In genomic region chr19:45349126-45349415, GRCh38 we compare ENCODE assay signal across 20 cellular contexts. TPM values are rescaled to one million over a fixed set of nuclear protein-coding genes. Genes with fewer than 3 reads are reported as not detected.
DNase-seq lines count a peak whose midpoint lies in the region; ATAC-seq, FAIRE-seq and TF ChIP-seq lines count a peak whose summit lies in the region.
"Had no signal": no experiment of that assay in that cellular context is flagged by ENCODE, and none has a peak within 500 bp of the region (broad histone marks: within the 10 kb centered on the region; RNA-seq: fewer than 3 reads in every experiment).

No MANE protein-coding gene starts in this region.

- no peaks in the 10 kb centered on the region for H3K79me2 ChIP-seq in K562 (ENCODE audit: control insufficient read depth, insufficient read depth, low read length)

- POLR2A ChIA-PET in HEK293 (lab: Yijun Ruan, JAX) (no interaction called here), K562 (lab: Yijun Ruan, JAX) (no interaction called here)

- H3K27ac ChIP-seq in HEK293 (ENCODE audit: extremely low read depth, low read depth, low read length) (no peak overlapping the region), K562 (ENCODE audit: extremely low read depth, low read depth, low read length) (no peak overlapping the region), mesenchymal stem cell (ENCODE audit: low read length, poor library complexity, severe bottlenecking) (no peak overlapping the region), body of pancreas (no peak overlapping the region)
- H3K27ac ChIP-seq: C4-2B had no signal

- TF ChIP-seq EP300 in K562 (IDR thresholded peaks at IDR 0.05; ENCODE audit: low read length), result no peak

- H3K4me1 ChIP-seq in HEK293 (ENCODE audit: control insufficient read depth, insufficient read depth, low read length), result no peaks in the 10 kb centered on the region
- peaks cover 0 to 53% of the 10 kb centered on the region in 2 experiments; a peak in 2 of 5 replicates for H3K4me1 ChIP-seq in K562 (replicated peaks in 1 of 2; ENCODE audit: control insufficient read depth in 2 of 2, insufficient read depth in 2 of 2, low read length in 2 of 2)
- H3K4me1 ChIP-seq in mesenchymal stem cell (ENCODE audit: control insufficient read depth, insufficient read depth, low read depth, low read length), result peaks cover 6% of the 10 kb centered on the region
- no peaks in the 10 kb centered on the region for H3K4me1 ChIP-seq in body of pancreas
- H3K4me1 ChIP-seq: BE2C, HAP-1 had no signal

- no peak overlapping the region for H2AK5ac ChIP-seq in mesenchymal stem cell (ENCODE audit: low read length, severe bottlenecking)

- H3K27me3 ChIP-seq in K562 (ENCODE audit: control insufficient read depth in 2 of 2, insufficient read depth in 2 of 2, low read length in 2 of 2) (no peaks in the 10 kb centered on the region), mesenchymal stem cell (ENCODE audit: control insufficient read depth in 1 of 2, insufficient read depth in 1 of 2, low read length in 2 of 2) (peaks cover 9 to 17% of the 10 kb centered on the region in 2 experiments), body of pancreas (no peaks in the 10 kb centered on the region)

- intact Hi-C loops in K562 (cut with micrococcal nuclease), result no loop called here
- intact Hi-C loops in body of pancreas (cut with DNase I), result no loop called here

- TF ChIP-seq CTCF in HEK293 (tag by site-specific recombination; IDR thresholded peaks at IDR 0.05), result no peak
- no peak for TF ChIP-seq CTCF in K562 (IDR thresholded peaks at IDR 0.05 in 2 of 3, conservative IDR thresholded peaks at IDR 0.05 in 1 of 3; ENCODE audit: insufficient read depth in 2 of 3, low read depth in 1 of 3, low read length in 3 of 3)
- no peak for TF ChIP-seq CTCF in body of pancreas (IDR thresholded peaks at IDR 0.05)

- 33% methylated on average over 3 of the region's 3 CpGs for WGBS in K562 (ENCODE audit: insufficient coverage, low coverage, missing lambda C conversion rate)
- 73% methylated on average over 3 of the region's 3 CpGs for WGBS in mesenchymal stem cell
- 53 to 57% methylated on average over 3 of the region's 3 CpGs for WGBS in body of pancreas, 2 donors

- H3K4ac ChIP-seq in mesenchymal stem cell (ENCODE audit: low read depth in 1 of 2, low read length in 2 of 2), result no peak overlapping the region

- no peak overlapping the region for H2BK5ac ChIP-seq in mesenchymal stem cell (ENCODE audit: low read depth, low read length, poor library complexity, severe bottlenecking)

- TF ChIP-seq POLR2A in K562 (conservative IDR thresholded peaks at IDR 0.05) (no peak; the same call in 1 of the 2 replicates), body of pancreas (IDR thresholded peaks at IDR 0.05) (no peak)

- H3K9me3 ChIP-seq in HEK293 (ENCODE audit: control insufficient read depth, insufficient read depth, low read depth, low read length), result no peaks in the 10 kb centered on the region
- no peaks in the 10 kb centered on the region for H3K9me3 ChIP-seq in K562 (replicated peaks; ENCODE audit: control insufficient read depth, insufficient read depth, low read depth, low read length)
- H3K9me3 ChIP-seq in mesenchymal stem cell (ENCODE audit: control insufficient read depth, low read length), result no peaks in the 10 kb centered on the region
- H3K9me3 ChIP-seq in body of pancreas, result no peaks in the 10 kb centered on the region
- H3K9me3 ChIP-seq: BE2C, HAP-1 had no signal

- no peak overlapping the region for H3K4me3 ChIP-seq in HEK293 (ENCODE audit: low read depth, low read length)
- no peak overlapping the region for H3K4me3 ChIP-seq in K562
- no peak overlapping the region for H3K4me3 ChIP-seq in mesenchymal stem cell (ENCODE audit: insufficient read depth in 1 of 2, low read depth in 1 of 2, low read length in 2 of 2)
- H3K4me3 ChIP-seq in body of pancreas, result no peak overlapping the region
- H3K4me3 ChIP-seq: HAP-1 had no signal

- no peak overlapping the region for H2BK120ac ChIP-seq in mesenchymal stem cell (ENCODE audit: low read depth, low read length)

- H2AFZ ChIP-seq in K562 (ENCODE audit: low read depth, low read length), result no peak overlapping the region
- H2AFZ ChIP-seq in mesenchymal stem cell (ENCODE audit: low read depth, low read length), result no peak overlapping the region

- BruUV-seq in K562 (replicated peaks; lab: Mats Ljungman, UMichigan), result no TSS peak

- H3K23ac ChIP-seq in mesenchymal stem cell (ENCODE audit: low read length in 2 of 2), result no peak overlapping the region

- H3K9ac ChIP-seq in K562 (ENCODE audit: insufficient read depth in 1 of 2, low read depth in 2 of 2, low read length in 2 of 2) (no peak overlapping the region; a peak in 1 of 4 replicates), mesenchymal stem cell (ENCODE audit: low read length) (no peak overlapping the region)

- H3K4me2 ChIP-seq in K562 (ENCODE audit: insufficient read depth, low read length) (no peak overlapping the region), mesenchymal stem cell (ENCODE audit: low read length, poor library complexity, severe bottlenecking) (no peak overlapping the region)

- CTCF ChIA-PET in HEK293 (lab: Yijun Ruan, JAX) (no interaction called here), K562 (lab: Yijun Ruan, JAX; ENCODE audit: low intra/inter-chr PET ratio) (no interaction called here)

- H2BK12ac ChIP-seq in mesenchymal stem cell (ENCODE audit: low read length in 2 of 2), result no peak overlapping the region

- peak overlapping the region; percentile 34 for H4K91ac ChIP-seq in mesenchymal stem cell (ENCODE audit: low read length)

- H4K20me1 ChIP-seq in K562 (replicated peaks; ENCODE audit: control insufficient read depth, insufficient read depth, low read length), result peaks cover 3% of the 10 kb centered on the region; the same call in 1 of the 2 replicates

- no peak overlapping the region for H3K18ac ChIP-seq in mesenchymal stem cell (ENCODE audit: low read depth in 1 of 2, low read length in 2 of 2)

- in situ Hi-C loops in K562 (cut with MboI), result no loop called here

- no peaks in the 10 kb centered on the region for H3K9me1 ChIP-seq in K562 (ENCODE audit: control insufficient read depth, insufficient read depth, low read length)

- H3K36me3 ChIP-seq in HEK293 (ENCODE audit: control insufficient read depth in 2 of 2, insufficient read depth in 1 of 2, low read length in 2 of 2), result peaks cover 9 to 64% of the 10 kb centered on the region in 2 experiments
- peaks cover 44% of the 10 kb centered on the region; the same call in 1 of the 3 replicates for H3K36me3 ChIP-seq in K562 (ENCODE audit: control insufficient read depth, insufficient read depth, low read length)
- peaks cover 35 to 49% of the 10 kb centered on the region in 2 experiments for H3K36me3 ChIP-seq in mesenchymal stem cell (ENCODE audit: control insufficient read depth in 1 of 2, insufficient read depth in 2 of 2, low read depth in 1 of 2, low read length in 2 of 2)
- no peaks in the 10 kb centered on the region for H3K36me3 ChIP-seq in body of pancreas (replicated peaks in 1 of 2; ENCODE audit: insufficient read depth in 1 of 2, low read depth in 2 of 2)

- H4K8ac ChIP-seq in mesenchymal stem cell (ENCODE audit: low read length), result no peak overlapping the region

- H2BK15ac ChIP-seq in mesenchymal stem cell (ENCODE audit: low read depth, poor library complexity, severe bottlenecking), result no peak overlapping the region

- H3K79me1 ChIP-seq in mesenchymal stem cell (replicated peaks; ENCODE audit: low read length, poor library complexity, severe bottlenecking), result no peaks in the 10 kb centered on the region

- DNase-seq in K562 (ENCODE audit: extremely low read depth in 1 of 4, low spot score in 3 of 4) (no peak), mesenchymal stem cell (no peak), AG20443 (ENCODE audit: low spot score) (no peak), SW480 (ENCODE audit: low spot score) (no peak), body of pancreas (no peak), HUDEP-2 (lab: John Stamatoyannopoulos, UW; ENCODE audit: unreplicated experiment in 76 of 76) (no peak)
- DNase-seq: BE2C; CD4-positive, alpha-beta memory T cell; DMS153; DMS79 treated with DMSO at 0.1 percent for 48 hours; GDM1; HFFc6 had no signal

- ATAC-seq in K562 (no peak), body of pancreas (no peak)

- TF ChIP-seq RAD21 in K562 (CRISPR knock-in tag; conservative IDR thresholded peaks at IDR 0.05 in 1 of 2, IDR thresholded peaks at IDR 0.05 in 1 of 2), result no peak

- H3K14ac ChIP-seq in mesenchymal stem cell (ENCODE audit: low read length in 2 of 2), result no peak overlapping the region

- no peak for FAIRE-seq in K562 (lab: Jason Lieb, UNC)
- FAIRE-seq: A204.1, D721Med, GM19239, H1 had no signal

RNA-seq across cellular contexts. Expression of gene KLC3, which starts 8.5 kb away (rescaled TPM):
- total RNA-seq in K562 (2011; cell fraction: chromatin; rRNA removed; ENCODE audit: low replicate concordance), result 0.86 and 1.9 TPM in 2 replicates
- 1.3 and 1.6 TPM in 2 replicates for total RNA-seq in K562 (2011; cell fraction: nucleolus; rRNA removed)
- 1.5 and 1.6 TPM in 2 replicates for total RNA-seq in K562 (2011; cell fraction: nucleoplasm; rRNA removed)
- total RNA-seq in K562 (2014; rRNA removed) (1.2 and 1.3 TPM in 2 replicates), K562 (2014; rRNA removed; fragmentation: Illumina TruSeq; extraction: Trizol) (0.22 TPM in 1 of 2 replicates, not detected in the other), K562 (2015; rRNA removed; fragmentation: Illumina TruSeq; extraction: Trizol) (0.19 TPM in 1 of 2 replicates, not detected in the other), K562 (2021) (0.56 and 0.71 TPM in 2 replicates), body of pancreas (10 to 100 TPM in 1 of 2 donors, 1 to 10 TPM in 1; 1.3 to 11.7 TPM)
- polyA plus RNA-seq in K562 (2011; rRNA removed) (0.60 and 0.95 TPM in 2 replicates), K562 (2014; fragmentation: Illumina TruSeq; extraction: Trizol) (0.21 and 0.43 TPM in 2 replicates), K562 (2014; fragmentation: Nextera tagmentation; extraction: Ambion mirVana) (under 1 TPM in 1 of 2 experiments, not detected in 1; 0.03 TPM), K562 (2014; rRNA removed) (0.58 and 0.90 TPM in 2 replicates)
- 0.80 and 1.6 TPM in 2 replicates for polyA plus RNA-seq in K562 (2011; cell fraction: cytosol; rRNA removed)
- 1.0 and 2.1 TPM in 2 replicates for polyA plus RNA-seq in K562 (2011; cell fraction: nucleus; rRNA removed)
- 0.55 and 0.86 TPM in 2 replicates for polyA plus RNA-seq in K562 (2012)
- polyA minus RNA-seq in K562 (2011; rRNA and poly(A)+ RNA removed), result 0.15 and 0.35 TPM in 2 replicates
- 1.0 TPM in 1 of 2 replicates, not detected in the other for polyA minus RNA-seq in K562 (2011; cell fraction: cytosol; rRNA and poly(A)+ RNA removed)
- polyA minus RNA-seq in K562 (2011; cell fraction: nucleus; rRNA and poly(A)+ RNA removed), result 0.22 TPM in 1 of 2 replicates, not detected in the other
- polyA plus RNA-seq in mesenchymal stem cell (2013, experiment 1 of 2), result not detected
- polyA plus RNA-seq in mesenchymal stem cell (2013, experiment 2 of 2), result 0.01 TPM
- total RNA-seq: CD4-positive, alpha-beta memory T cell; HFFc6 had no signal
- polyA plus RNA-seq: CD4-positive, alpha-beta memory T cell had no signal

RNA-seq across cellular contexts. Expression of gene ERCC2, which starts 21.3 kb away (rescaled TPM):
- 133 and 285 TPM in 2 replicates for total RNA-seq in K562 (2011; cell fraction: chromatin; rRNA removed; ENCODE audit: low replicate concordance)
- total RNA-seq in K562 (2011; cell fraction: nucleolus; rRNA removed), result 121 and 134 TPM in 2 replicates
- 92.9 and 95.2 TPM in 2 replicates for total RNA-seq in K562 (2011; cell fraction: nucleoplasm; rRNA removed)
- total RNA-seq in K562 (2014; rRNA removed), result 26.4 and 29.8 TPM in 2 replicates
- 12.0 and 15.0 TPM in 2 replicates for total RNA-seq in K562 (2014; rRNA removed; fragmentation: Illumina TruSeq; extraction: Trizol)
- 12.9 and 13.9 TPM in 2 replicates for total RNA-seq in K562 (2015; rRNA removed; fragmentation: Illumina TruSeq; extraction: Trizol)
- 55.9 and 57.7 TPM in 2 replicates for total RNA-seq in K562 (2021)
- polyA plus RNA-seq in K562 (2011; rRNA removed), result 23.4 and 52.4 TPM in 2 replicates
- polyA plus RNA-seq in K562 (2011; cell fraction: cytosol; rRNA removed), result 23.5 and 48.2 TPM in 2 replicates
- polyA plus RNA-seq in K562 (2011; cell fraction: nucleus; rRNA removed), result 142 and 172 TPM in 2 replicates
- polyA plus RNA-seq in K562 (2012), result 37.7 and 45.1 TPM in 2 replicates
- 28.5 and 32.7 TPM in 2 replicates for polyA plus RNA-seq in K562 (2014; fragmentation: Illumina TruSeq; extraction: Trizol)
- polyA plus RNA-seq in K562 (2014; fragmentation: Nextera tagmentation; extraction: Ambion mirVana), result 1 to 10 TPM; 2.2 to 2.4 TPM
- polyA plus RNA-seq in K562 (2014; rRNA removed), result 31.1 and 31.6 TPM in 2 replicates
- polyA minus RNA-seq in K562 (2011; rRNA and poly(A)+ RNA removed), result 51.5 and 54.5 TPM in 2 replicates
- polyA minus RNA-seq in K562 (2011; cell fraction: cytosol; rRNA and poly(A)+ RNA removed), result 26.8 and 33.6 TPM in 2 replicates
- 37.0 and 57.0 TPM in 2 replicates for polyA minus RNA-seq in K562 (2011; cell fraction: nucleus; rRNA and poly(A)+ RNA removed)
- 33.5 TPM for polyA plus RNA-seq in mesenchymal stem cell (2013, experiment 1 of 2)
- 33.3 TPM for polyA plus RNA-seq in mesenchymal stem cell (2013, experiment 2 of 2)
- total RNA-seq in body of pancreas, result 10 to 100 TPM in 1 of 2 donors, 1 to 10 TPM in 1; 7.8 to 29.3 TPM

RNA-seq across cellular contexts. Expression of gene CKM, which starts 26.4 kb away (rescaled TPM):
- not detected in 2 replicates for total RNA-seq in K562 (2011; cell fraction: chromatin; rRNA removed; ENCODE audit: low replicate concordance)
- not detected in 2 replicates for total RNA-seq in K562 (2011; cell fraction: nucleolus; rRNA removed)
- not detected in 2 replicates for total RNA-seq in K562 (2011; cell fraction: nucleoplasm; rRNA removed)
- total RNA-seq in K562 (2014; rRNA removed) (not detected in 2 replicates), K562 (2014; rRNA removed; fragmentation: Illumina TruSeq; extraction: Trizol) (not detected in 2 replicates), K562 (2015; rRNA removed; fragmentation: Illumina TruSeq; extraction: Trizol) (0.14 and 0.15 TPM in 2 replicates), K562 (2021) (0.09 and 0.11 TPM in 2 replicates), body of pancreas (not detected)
- polyA plus RNA-seq in K562 (2011; rRNA removed) (0.47 TPM in 1 of 2 replicates, not detected in the other), K562 (2014; fragmentation: Illumina TruSeq; extraction: Trizol) (not detected in 2 replicates), K562 (2014; fragmentation: Nextera tagmentation; extraction: Ambion mirVana) (under 1 TPM; 0.06 TPM), K562 (2014; rRNA removed) (0.08 and 0.17 TPM in 2 replicates)
- 0.22 and 0.62 TPM in 2 replicates for polyA plus RNA-seq in K562 (2011; cell fraction: cytosol; rRNA removed)
- 0.10 and 0.70 TPM in 2 replicates for polyA plus RNA-seq in K562 (2011; cell fraction: nucleus; rRNA removed)
- 0.13 and 0.30 TPM in 2 replicates for polyA plus RNA-seq in K562 (2012)
- 0.18 TPM in 1 of 2 replicates, not detected in the other for polyA minus RNA-seq in K562 (2011; rRNA and poly(A)+ RNA removed)
- not detected in 2 replicates for polyA minus RNA-seq in K562 (2011; cell fraction: cytosol; rRNA and poly(A)+ RNA removed)
- 0.33 TPM in 1 of 2 replicates, not detected in the other for polyA minus RNA-seq in K562 (2011; cell fraction: nucleus; rRNA and poly(A)+ RNA removed)
- not detected for polyA plus RNA-seq in mesenchymal stem cell (2013, experiment 1 of 2)
- polyA plus RNA-seq in mesenchymal stem cell (2013, experiment 2 of 2), result not detected
- total RNA-seq: CD4-positive, alpha-beta memory T cell; H1; HFFc6; HT1080 had no signal
- polyA plus RNA-seq: CD4-positive, alpha-beta memory T cell had no signal

RNA-seq across cellular contexts. Expression of gene PPP1R13L, which starts 55.8 kb away (rescaled TPM):
- total RNA-seq in K562 (2011; cell fraction: chromatin; rRNA removed; ENCODE audit: low replicate concordance), result 13.7 and 25.0 TPM in 2 replicates
- 14.5 and 17.6 TPM in 2 replicates for total RNA-seq in K562 (2011; cell fraction: nucleolus; rRNA removed)
- total RNA-seq in K562 (2011; cell fraction: nucleoplasm; rRNA removed), result 15.8 and 21.6 TPM in 2 replicates
- total RNA-seq in K562 (2014; rRNA removed), result 2.3 TPM in 2 replicates
- total RNA-seq in K562 (2014; rRNA removed; fragmentation: Illumina TruSeq; extraction: Trizol), result 0.84 and 1.0 TPM in 2 replicates
- total RNA-seq in K562 (2015; rRNA removed; fragmentation: Illumina TruSeq; extraction: Trizol), result 0.83 and 0.94 TPM in 2 replicates
- total RNA-seq in K562 (2021), result 4.5 and 6.7 TPM in 2 replicates
- 2.0 and 6.6 TPM in 2 replicates for polyA plus RNA-seq in K562 (2011; rRNA removed)
- polyA plus RNA-seq in K562 (2011; cell fraction: cytosol; rRNA removed), result 2.6 and 3.5 TPM in 2 replicates
- 16.5 and 21.1 TPM in 2 replicates for polyA plus RNA-seq in K562 (2011; cell fraction: nucleus; rRNA removed)
- 7.4 and 23.3 TPM in 2 replicates for polyA plus RNA-seq in K562 (2012)
- 2.7 and 3.6 TPM in 2 replicates for polyA plus RNA-seq in K562 (2014; fragmentation: Illumina TruSeq; extraction: Trizol)
- polyA plus RNA-seq in K562 (2014; fragmentation: Nextera tagmentation; extraction: Ambion mirVana), result under 1 TPM; 0.32 to 0.82 TPM
- 1.7 and 3.7 TPM in 2 replicates for polyA plus RNA-seq in K562 (2014; rRNA removed)
- polyA minus RNA-seq in K562 (2011; rRNA and poly(A)+ RNA removed), result 1.6 and 2.6 TPM in 2 replicates
- 2.4 and 7.6 TPM in 2 replicates for polyA minus RNA-seq in K562 (2011; cell fraction: cytosol; rRNA and poly(A)+ RNA removed)
- polyA minus RNA-seq in K562 (2011; cell fraction: nucleus; rRNA and poly(A)+ RNA removed), result 3.1 and 6.1 TPM in 2 replicates
- polyA plus RNA-seq in mesenchymal stem cell (2013, experiment 1 of 2), result 9.0 TPM
- 9.8 TPM for polyA plus RNA-seq in mesenchymal stem cell (2013, experiment 2 of 2)
- 10 to 100 TPM; 26.4 to 32.9 TPM for total RNA-seq in body of pancreas

RNA-seq across cellular contexts. Expression of gene POLR1G, which starts 57.4 kb away (rescaled TPM):
- 7.5 and 14.6 TPM in 2 replicates for total RNA-seq in K562 (2011; cell fraction: chromatin; rRNA removed; ENCODE audit: low replicate concordance)
- total RNA-seq in K562 (2011; cell fraction: nucleolus; rRNA removed), result 11.1 and 14.3 TPM in 2 replicates
- 9.8 and 10.3 TPM in 2 replicates for total RNA-seq in K562 (2011; cell fraction: nucleoplasm; rRNA removed)
- total RNA-seq in K562 (2014; rRNA removed) (36.6 and 50.6 TPM in 2 replicates), K562 (2014; rRNA removed; fragmentation: Illumina TruSeq; extraction: Trizol) (19.7 and 22.7 TPM in 2 replicates), K562 (2015; rRNA removed; fragmentation: Illumina TruSeq; extraction: Trizol) (50.1 and 51.0 TPM in 2 replicates), K562 (2021) (27.4 and 32.1 TPM in 2 replicates), body of pancreas (1 to 10 TPM; 1.8 to 2.0 TPM)
- polyA plus RNA-seq in K562 (2011; rRNA removed) (8.5 and 9.7 TPM in 2 replicates), K562 (2014; fragmentation: Illumina TruSeq; extraction: Trizol) (32.6 and 37.4 TPM in 2 replicates), K562 (2014; fragmentation: Nextera tagmentation; extraction: Ambion mirVana) (1 to 10 TPM; 3.0 to 6.4 TPM), K562 (2014; rRNA removed) (29.2 and 31.7 TPM in 2 replicates)
- 11.0 and 17.1 TPM in 2 replicates for polyA plus RNA-seq in K562 (2011; cell fraction: cytosol; rRNA removed)
- polyA plus RNA-seq in K562 (2011; cell fraction: nucleus; rRNA removed), result 3.6 and 6.6 TPM in 2 replicates
- polyA plus RNA-seq in K562 (2012), result 5.1 and 14.9 TPM in 2 replicates
- 4.5 and 4.9 TPM in 2 replicates for polyA minus RNA-seq in K562 (2011; rRNA and poly(A)+ RNA removed)
- polyA minus RNA-seq in K562 (2011; cell fraction: cytosol; rRNA and poly(A)+ RNA removed), result 12.2 and 12.9 TPM in 2 replicates
- polyA minus RNA-seq in K562 (2011; cell fraction: nucleus; rRNA and poly(A)+ RNA removed), result 3.0 and 3.8 TPM in 2 replicates
- polyA plus RNA-seq in mesenchymal stem cell (2013, experiment 1 of 2), result 6.0 TPM
- polyA plus RNA-seq in mesenchymal stem cell (2013, experiment 2 of 2), result 6.5 TPM

Comparison
In these comparisons a context has a peak if more than half of its experiments do, and no peak if none do; other contexts are left out.
1. Of the 44 proteins assayed by ChIP-seq in both K562 and HEK293: peak only in K562: none; only in HEK293: ZBTB7A; in both: none; in neither: 43.